Comparison of ENCODE assay signal across 23 cellular contexts in the genomic region with DNA sequence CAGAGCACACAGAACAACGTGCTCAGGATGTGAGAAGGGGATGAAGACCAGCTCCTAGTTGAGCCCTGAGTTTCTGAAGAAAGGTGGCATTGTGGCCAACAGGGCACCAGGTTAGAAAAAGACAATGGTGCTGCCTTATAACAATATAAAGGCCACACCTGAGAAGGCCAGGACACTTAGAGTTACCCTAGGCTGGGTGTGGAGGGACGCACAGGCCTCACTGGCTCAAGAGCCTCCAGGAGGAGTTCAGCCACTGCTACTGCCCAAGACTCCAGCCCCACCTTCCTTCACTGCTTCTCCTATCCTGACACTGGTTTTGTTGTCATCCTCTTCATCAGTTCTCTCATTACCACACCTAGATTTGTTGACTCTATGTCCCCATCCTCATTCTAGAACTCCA. TPM values are rescaled to one million over a fixed set of nuclear protein-coding genes. Genes with fewer than 3 reads are reported as not detected.
"Had no signal": no experiment of that assay in that cellular context is flagged by ENCODE, and none has a peak within 500 bp of the region (broad histone marks: within the 10 kb centered on the region; RNA-seq: fewer than 3 reads in every experiment).

No MANE protein-coding gene starts in this region.

- H3K27ac ChIP-seq: dorsolateral prefrontal cortex, foreskin keratinocyte, neutrophil, parathyroid adenoma, tibial artery had no signal

- H3K9me3 ChIP-seq: neutrophil, tibial artery had no signal

- H3K27me3 ChIP-seq: dorsolateral prefrontal cortex, foreskin keratinocyte, neutrophil, tibial artery had no signal

- H2AFZ ChIP-seq: parathyroid adenoma had no signal

- DNase-seq: activated CD4-positive, alpha-beta memory T cell treated with anti-CD3 and anti-CD28 coated beads, Interleukin-2, amount 10 ng/mL, durations not matched to agents 7 days and 5 days; activated CD4-positive, alpha-beta T cell treated with anti-CD3 and anti-CD28 coated beads for 48 hours; activated CD4-positive, CD25-positive, alpha-beta regulatory T cell; activated CD8-positive, alpha-beta memory T cell treated with anti-CD3 and anti-CD28 coated beads, Interleukin-2, amount 10 ng/mL, durations not matched to agents 7 days and 5 days; activated naive CD4-positive, alpha-beta T cell; activated naive CD8-positive, alpha-beta T cell treated with anti-CD3 and anti-CD28 coated beads for 36 hours; amygdala; dorsolateral prefrontal cortex; foreskin keratinocyte; hippocampal formation; mammary epithelial cell; stimulated activated CD4-positive, alpha-beta T cell treated with anti-CD3 and anti-CD28 coated beads, Interleukin-12 subunit alpha, Interleukin-12 subunit beta, amount 100 ng/mL, for 4 hours; stimulated activated CD4-positive, alpha-beta T cell treated with anti-CD3 and anti-CD28 coated beads, Interleukin-1b, Interleukin-23, amount 100 ng/mL, for 48 hours; stimulated activated CD8-positive, alpha-beta memory T cell treated with anti-CD3 and anti-CD28 coated beads, Interleukin-4, amount 100 ng/mL, for 48 hours; stimulated activated naive CD4-positive, alpha-beta T cell; T-cell; T-helper 9 cell; tibial artery had no signal

- H3K36me3 ChIP-seq: neutrophil, tibial artery had no signal

- H3K4me3 ChIP-seq: dorsolateral prefrontal cortex, tibial artery had no signal

- H3K9ac ChIP-seq: parathyroid adenoma had no signal

- ATAC-seq: activated CD8-positive, alpha-beta memory T cell treated with anti-CD3 and anti-CD28 coated beads, Interleukin-2, amount 10 ng/mL, durations not matched to agents 7 days and 5 days; activated T-helper 17 cell treated with anti-CD3 and anti-CD28 coated beads, Interleukin-2, amount 50 U/mL, for 72 hours; foreskin keratinocyte; left lobe of liver; natural killer cell treated with Interleukin-12 subunit alpha and Interleukin-12 subunit beta and Interleukin-15 and Interleukin-18, amount 100 ng/mL, for 72 hours; T-cell had no signal

- H3K79me2 ChIP-seq: parathyroid adenoma had no signal

- H3K4me1 ChIP-seq: parathyroid adenoma had no signal

RNA-seq across cellular contexts. Expression of a gene that starts 55.2 kb away (rescaled TPM):
- total RNA-seq: activated CD4-positive, alpha-beta memory T cell treated with anti-CD3 and anti-CD28 coated beads, Interleukin-2, amount 10 ng/mL, durations not matched to agents 7 days and 5 days; activated CD8-positive, alpha-beta memory T cell treated with anti-CD3 and anti-CD28 coated beads, Interleukin-2, amount 10 ng/mL, durations not matched to agents 7 days and 5 days; activated naive CD8-positive, alpha-beta T cell treated with anti-CD3 and anti-CD28 coated beads for 36 hours; left lobe of liver; T-cell had no signal
